8 cellular contexts compared by ENCODE assay signal in genomic region chr11:111429066-111429506, GRCh38. TPM values are rescaled to one million over a fixed set of nuclear protein-coding genes. Genes with fewer than 3 reads are reported as not detected.
DNase-seq lines count a peak whose midpoint lies in the region; ATAC-seq and TF ChIP-seq lines count a peak whose summit lies in the region.

No MANE protein-coding gene starts in this region.

- ATAC-seq in GM21737 (IDR thresholded peaks at IDR 0.05; ENCODE audit: unreplicated experiment): peak; percentile 72
- peak; percentile 91 for ATAC-seq in activated B cell treated with CpG ODN at 0.5 μM for 24 hours (ENCODE audit: low read depth)
- peak; percentile 72 to 78 for ATAC-seq in naive B cell (ENCODE audit: low read depth in 2 of 2)

- POLR2A ChIA-PET in activated B cell treated with CpG ODN at 0.5 μM for 24 hours (lab: Charles Lee): interaction anchor here (1.2 to 2.1 kb wide), 3 partner anchors 50 to 146 kb away, joined by 4 to 12 read pairs (median 5); partner anchors contain the start of gene POU2AF1

- H3K27me3 Mint-ChIP-seq in activated B cell treated with CpG ODN at 0.5 μM for 24 hours (peaks cover 2% of the 10 kb centered on the region), naive B cell (peaks cover 0 to 6% (median 4%) of the 10 kb centered on the region in 3 donors), type B pancreatic cell (peaks cover 3% of the 10 kb centered on the region)

- H3K4me3 Mint-ChIP-seq in activated B cell treated with CpG ODN at 0.5 μM for 24 hours: no peak overlapping the region
- no peak overlapping the region for H3K4me3 Mint-ChIP-seq in naive B cell
- H3K4me3 Mint-ChIP-seq in type B pancreatic cell: no peak overlapping the region

- no peak overlapping the region for H3K27ac ChIP-seq in dorsolateral prefrontal cortex

- peaks cover 0 to 12% (median 0%) of the 10 kb centered on the region in 45 donors for H3K27me3 ChIP-seq in dorsolateral prefrontal cortex

- intact Hi-C loops in activated B cell treated with CpG ODN at 0.5 μM for 24 hours (cut with micrococcal nuclease): loop anchor here (1.0 to 5.0 kb wide), 4 partner anchors 18 to 982 kb away; no protein-coding TSS in a partner anchor
- intact Hi-C loops in dorsolateral prefrontal cortex (cut with DNase I): loop anchor here in 1 of 2 donors (10.0 kb wide), 1 partner anchor 714 kb away; the partner anchor contains the start of gene ARHGAP20

- H3K9me3 Mint-ChIP-seq in activated B cell treated with CpG ODN at 0.5 μM for 24 hours (no peaks in the 10 kb centered on the region), naive B cell (no peaks in the 10 kb centered on the region), type B pancreatic cell (peaks cover 9% of the 10 kb centered on the region)

- H3K4me3 ChIP-seq in LNCaP clone FGC (ENCODE audit: low read depth, low read length) (no peak overlapping the region), dorsolateral prefrontal cortex (no peak overlapping the region)

- TF ChIP-seq CTCF in LNCaP clone FGC (IDR thresholded peaks at IDR 0.05; ENCODE audit: control insufficient read depth, extremely low read depth, insufficient read depth) (peak; percentile 52), activated B cell treated with CpG ODN at 0.5 μM for 24 hours (IDR thresholded peaks at IDR 0.05) (no peak), dorsolateral prefrontal cortex (IDR thresholded peaks at IDR 0.05 in 54 of 56, conservative IDR thresholded peaks at IDR 0.05 in 2 of 56; ENCODE audit: low read depth in 1 of 56, partially characterized antibody in 56 of 56) (peak in 53 of 56 donors; percentile 23 to 63 (median 49)), type B pancreatic cell (conservative IDR thresholded peaks at IDR 0.05) (peak; percentile 76)

- CTCF ChIA-PET in activated B cell treated with CpG ODN at 0.5 μM for 24 hours (lab: Charles Lee): interaction anchor here (0.8 to 7.2 kb wide), 23 partner anchors 9 to 1228 kb away, joined by 3 to 108 read pairs (median 5); partner anchors contain the start of gene POU2AF1

- H3K36me3 Mint-ChIP-seq in activated B cell treated with CpG ODN at 0.5 μM for 24 hours (ENCODE audit: low read depth) (no peaks in the 10 kb centered on the region), naive B cell (no peaks in the 10 kb centered on the region), type B pancreatic cell (no peaks in the 10 kb centered on the region)

- H3K27ac Mint-ChIP-seq in activated B cell treated with CpG ODN at 0.5 μM for 24 hours (no peak overlapping the region), naive B cell (peak overlapping the region in 1 of 6 donors; percentile 5), type B pancreatic cell (no peak overlapping the region)

- H3K4me1 Mint-ChIP-seq in activated B cell treated with CpG ODN at 0.5 μM for 24 hours (peaks cover 4% of the 10 kb centered on the region), naive B cell (peaks cover 0 to 8% (median 2%) of the 10 kb centered on the region in 3 donors), type B pancreatic cell (ENCODE audit: unreplicated experiment) (peaks cover 18% of the 10 kb centered on the region)

- DNase-seq in GDM1 (lab: John Stamatoyannopoulos, UW) (peak; percentile 24), LNCaP clone FGC (ENCODE audit: low read depth) (no peak), activated B cell treated with CpG ODN at 0.5 μM for 24 hours (no peak), dorsolateral prefrontal cortex (peak in 1 of 10 donors; percentile 23), naive B cell (peak; percentile 50), type B pancreatic cell (ENCODE audit: extremely low spot score, unreplicated experiment) (no peak), NCI-H187 treated with DMSO at 0.1 percent for 48 hours (lab: John Stamatoyannopoulos, UW) (no peak)

RNA-seq across cellular contexts. Expression of gene POU2AF1, which starts 50.0 kb away (rescaled TPM):
- 141 and 155 TPM in 2 replicates for total RNA-seq in activated B cell treated with CpG ODN at 0.5 μM for 24 hours
- 1 to 10 TPM in 65 of 120 experiments, under 1 TPM in 48, not detected in 7; 0.14 to 6.3 (median 1.1) TPM for total RNA-seq in dorsolateral prefrontal cortex
- 100 to 1,000 TPM in 2 of 6 donors, 10 to 100 TPM in 4; 63.6 to 114 (median 89.3) TPM for polyA plus RNA-seq in naive B cell (ENCODE audit: low read depth in 6 of 6)
- 0.24 and 0.26 TPM in 2 replicates for total RNA-seq in type B pancreatic cell (ENCODE audit: low replicate concordance)

Comparison
In these comparisons a context has a peak if more than half of its experiments do, and no peak if none do; other contexts are left out.
1. DNase-seq: peak in GDM1 (single experiment) and naive B cell (single experiment); none in LNCaP clone FGC (single experiment), activated B cell treated with CpG ODN at 0.5 μM for 24 hours (single experiment), type B pancreatic cell (single experiment) and NCI-H187 treated with DMSO at 0.1 percent for 48 hours (single experiment).
2. RNA of gene POU2AF1, which starts 50.0 kb away (total RNA-seq): 141 to 155 TPM in activated B cell treated with CpG ODN at 0.5 μM for 24 hours; 0.14 to 6.3 TPM in dorsolateral prefrontal cortex and 0.24 to 0.26 TPM in type B pancreatic cell; every median in the first group is over 10 times any median in the second.
3. Peak in every context shown above with its lines, with median percentiles within 50 percentile points of each other: ATAC-seq.